Comparison of ENCODE assay signal across 10 cellular contexts in the genomic region with DNA sequence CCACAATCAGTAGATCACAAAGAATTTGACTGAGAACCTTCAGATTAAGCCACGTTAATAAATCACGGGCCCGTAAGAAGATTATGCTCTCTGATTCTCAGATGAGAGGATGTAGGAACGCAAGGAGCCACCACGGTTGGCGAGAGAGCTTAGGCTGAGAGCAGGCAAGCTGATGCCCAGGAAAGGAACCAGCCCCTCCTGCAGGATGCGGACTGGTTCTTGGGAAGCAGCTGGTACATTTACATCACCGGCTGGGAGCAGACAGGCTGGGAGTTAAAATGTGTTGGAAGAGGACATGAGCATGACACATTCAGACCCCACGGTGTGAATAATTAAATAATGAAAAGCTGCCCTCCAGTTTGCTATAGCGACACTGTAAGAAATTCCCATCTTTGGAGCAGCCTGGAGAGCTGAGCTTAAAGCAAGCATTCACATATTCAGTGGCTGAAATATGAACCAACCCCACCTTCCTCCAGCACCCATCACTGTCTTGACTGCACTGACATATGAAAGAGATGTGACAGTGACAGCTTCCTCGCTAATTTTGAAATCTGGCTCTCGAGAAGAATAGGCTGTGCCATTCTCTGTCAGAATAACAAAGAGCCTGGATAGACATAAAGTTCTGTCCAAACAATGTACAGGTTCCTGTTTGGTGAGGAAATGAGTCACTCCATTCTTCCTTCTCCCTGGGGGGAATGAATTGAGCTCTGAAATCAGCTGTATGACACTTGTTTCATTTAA. TPM values are rescaled to one million over a fixed set of nuclear protein-coding genes. Genes with fewer than 3 reads are reported as not detected.
A peak's percentile ranks its signal among the peaks of the same experiment; 100 is the strongest.
DNase-seq lines count a peak whose midpoint lies in the region; ATAC-seq, FAIRE-seq and TF ChIP-seq lines count a peak whose summit lies in the region.
"Had no signal": no experiment of that assay in that cellular context is flagged by ENCODE, and none has a peak within 500 bp of the region (broad histone marks: within the 10 kb centered on the region; RNA-seq: fewer than 3 reads in every experiment).

No MANE protein-coding gene starts in this region.

- H3K27me3 ChIP-seq in GM23248 (replicated peaks; ENCODE audit: insufficient read depth) (no peaks in the 10 kb centered on the region), endothelial cell of umbilical vein (ENCODE audit: control insufficient read depth in 2 of 2, insufficient read depth in 2 of 2, low read length in 2 of 2) (no peaks in the 10 kb centered on the region), colonic mucosa (no peaks in the 10 kb centered on the region)

- H2AFZ ChIP-seq in GM23248: peak overlapping the region; percentile 88
- peak overlapping the region; percentile 74 for H2AFZ ChIP-seq in endothelial cell of umbilical vein (ENCODE audit: low read depth, low read length)
- H2AFZ ChIP-seq: PC-9 had no signal

- ATAC-seq in GM21786 (IDR thresholded peaks at IDR 0.05; ENCODE audit: unreplicated experiment): no peak
- ATAC-seq in HG03135 (IDR thresholded peaks at IDR 0.05; ENCODE audit: unreplicated experiment): no peak

- POLR2A ChIA-PET in endothelial cell of umbilical vein (lab: Charles Lee): interaction anchor here (1.8 kb wide), 1 partner anchor 16 kb away, joined by 8 read pairs; no protein-coding TSS in a partner anchor

- WGBS in GM23248 (ENCODE audit: low coverage in 1 of 2, low lambda C conversion rate in 2 of 2, missing lambda C conversion rate in 2 of 2), 2 experiments: 3 to 4% methylated on average over 12 of the region's 12 CpGs

- CTCF ChIA-PET in endothelial cell of umbilical vein (lab: Charles Lee): interaction anchor here (0.7 to 4.1 kb wide), 21 partner anchors 9 to 675 kb away, joined by 3 to 33 read pairs (median 5); no protein-coding TSS in a partner anchor

- peak overlapping the region; percentile 84 for H3K27ac ChIP-seq in GM23248
- H3K27ac ChIP-seq in endothelial cell of umbilical vein (ENCODE audit: insufficient read depth, low read depth, low read length): peak overlapping the region; percentile 95
- H3K27ac ChIP-seq in colonic mucosa: no peak overlapping the region
- H3K27ac ChIP-seq: PC-9 had no signal

- peak overlapping the region; percentile 62 for H3K4me3 ChIP-seq in GM23248
- H3K4me3 ChIP-seq in endothelial cell of umbilical vein (replicated peaks in 1 of 3; ENCODE audit: insufficient read depth in 1 of 3, low read depth in 1 of 3, low read length in 3 of 3): peak overlapping the region in 1 of 3 experiments; percentile 44
- no peak overlapping the region for H3K4me3 ChIP-seq in colonic mucosa
- H3K4me3 ChIP-seq: PC-9 had no signal

- H3K79me2 ChIP-seq in GM23248 (ENCODE audit: insufficient read depth) (0 out of 2 replicates have a peak, but pooled peaks cover 9% of the 10 kb centered on the region), endothelial cell of umbilical vein (ENCODE audit: control insufficient read depth, insufficient read depth, low read length) (no peaks in the 10 kb centered on the region)

- H3F3A ChIP-seq in GM23248 (ENCODE audit: insufficient read depth): peaks cover 29% of the 10 kb centered on the region

- no peaks in the 10 kb centered on the region for H3K9me1 ChIP-seq in endothelial cell of umbilical vein (replicated peaks; ENCODE audit: control insufficient read depth, extremely low read depth, insufficient read depth, low read length)

- H3K4me2 ChIP-seq in GM23248 (ENCODE audit: unreplicated experiment) (peak overlapping the region; percentile 88), endothelial cell of umbilical vein (ENCODE audit: insufficient read depth, low read length) (peak overlapping the region; percentile 90)
- H3K4me2 ChIP-seq: PC-9 had no signal

- peak; percentile 94 for FAIRE-seq in endothelial cell of umbilical vein (lab: Jason Lieb, UNC)
- FAIRE-seq: GM12891 had no signal

- intact Hi-C loops in endothelial cell of umbilical vein (cut with micrococcal nuclease): loop anchor here (1.0 to 10.0 kb wide), 11 partner anchors 15 to 843 kb away; partner anchors contain the start of gene SCFD2
- intact Hi-C loops in colonic mucosa (cut with DNase I): loop anchor here (10.0 kb wide), 1 partner anchor 63 kb away; no protein-coding TSS in a partner anchor

- H3K9ac ChIP-seq in GM23248 (peak overlapping the region; percentile 75), endothelial cell of umbilical vein (replicated peaks; ENCODE audit: extremely low read depth, insufficient read depth, low read length) (peak overlapping the region; percentile 79), colonic mucosa (ENCODE audit: low read depth in 2 of 2, low read length in 2 of 2) (no peak overlapping the region)

- BruUV-seq in endothelial cell of umbilical vein (replicated peaks; lab: Mats Ljungman, UMichigan): no TSS peak

- H3K9me3 ChIP-seq in GM23248 (ENCODE audit: low read depth): no peaks in the 10 kb centered on the region
- H3K9me3 ChIP-seq in endothelial cell of umbilical vein (replicated peaks; ENCODE audit: control insufficient read depth, insufficient read depth, low read length): no peaks in the 10 kb centered on the region
- H3K9me3 ChIP-seq in colonic mucosa: no peaks in the 10 kb centered on the region

- dilution Hi-C loops in endothelial cell of umbilical vein (cut with MboI; ENCODE audit: extremely low pct_ligation_motif_present, low sequenced_read_pairs): no loop called here

- no peaks in the 10 kb centered on the region for H3K9me2 ChIP-seq in GM23248 (ENCODE audit: insufficient read depth)

- H3K4me1 ChIP-seq in GM23248 (ENCODE audit: insufficient read depth): peaks cover 41% of the 10 kb centered on the region
- H3K4me1 ChIP-seq in endothelial cell of umbilical vein (ENCODE audit: control insufficient read depth, extremely low read depth, insufficient read depth, low read length): peaks cover 36% of the 10 kb centered on the region
- no peaks in the 10 kb centered on the region for H3K4me1 ChIP-seq in colonic mucosa

- DNase-seq in GM23248 (peak; percentile 91), NCI-H82 treated with DMSO at 0.1 percent for 48 hours (lab: John Stamatoyannopoulos, UW; ENCODE audit: unreplicated experiment) (peak; percentile 86), endothelial cell of umbilical vein (ENCODE audit: low read depth, low spot score) (peak; percentile 88), nucleus accumbens (lab: John Stamatoyannopoulos, UW) (peak in 49 of 56 donors; percentile 2 to 85 (median 50)), RKO (ENCODE audit: low spot score) (no peak), colonic mucosa (no peak)

- in situ Hi-C loops in GM23248 (cut with MboI): no loop called here

- no peaks in the 10 kb centered on the region for H3K36me3 ChIP-seq in GM23248 (ENCODE audit: low read depth)
- no peaks in the 10 kb centered on the region for H3K36me3 ChIP-seq in endothelial cell of umbilical vein (ENCODE audit: control insufficient read depth in 2 of 2, extremely low read depth in 1 of 2, insufficient read depth in 2 of 2, low read length in 2 of 2)
- H3K36me3 ChIP-seq in colonic mucosa: no peaks in the 10 kb centered on the region

- TF ChIP-seq CTCF in endothelial cell of umbilical vein (IDR thresholded peaks at IDR 0.05; ENCODE audit: extremely low read depth in 1 of 2, insufficient read depth in 1 of 2, low read depth in 1 of 2, low read length in 2 of 2): peak in 1 of 2 donors; percentile 4
- no peak for TF ChIP-seq CTCF in colonic mucosa (IDR thresholded peaks at IDR 0.05)

- H4K20me1 ChIP-seq in GM23248 (ENCODE audit: insufficient read depth) (no peaks in the 10 kb centered on the region), endothelial cell of umbilical vein (replicated peaks; ENCODE audit: control insufficient read depth, extremely low read depth, insufficient read depth, low read length) (no peaks in the 10 kb centered on the region)

- peak; percentile 39 for TF ChIP-seq POLR2A in endothelial cell of umbilical vein (IDR thresholded peaks at IDR 0.05; ENCODE audit: low read depth, low read length)

TF ChIP-seq in endothelial cell of umbilical vein, 7 proteins besides CTCF, POLR2A, EP300 and RAD21:
- TF ChIP-seq MYC (IDR thresholded peaks at IDR 0.05; ENCODE audit: low read depth, low read length): no peak
- TF ChIP-seq POLR2AphosphoS5 (IDR thresholded peaks at IDR 0.05; ENCODE audit: insufficient read depth, low read depth, low read length): peak; percentile 54
- peak; percentile 32 for TF ChIP-seq GATA2 (IDR thresholded peaks at IDR 0.05; ENCODE audit: insufficient read depth, insufficient read length, low read depth, low read length)
- TF ChIP-seq EZH2 (IDR thresholded peaks at IDR 0.05; ENCODE audit: borderline replicate concordance, low read depth, low read length, severe bottlenecking): no peak
- TF ChIP-seq JUN (IDR thresholded peaks at IDR 0.05; ENCODE audit: borderline replicate concordance, insufficient read depth, insufficient read length, low read depth): peak; percentile 98
- peak; percentile 91 for TF ChIP-seq FOS (IDR thresholded peaks at IDR 0.05; ENCODE audit: borderline replicate concordance, insufficient read depth, low read length)
- TF ChIP-seq, protein P1, sequence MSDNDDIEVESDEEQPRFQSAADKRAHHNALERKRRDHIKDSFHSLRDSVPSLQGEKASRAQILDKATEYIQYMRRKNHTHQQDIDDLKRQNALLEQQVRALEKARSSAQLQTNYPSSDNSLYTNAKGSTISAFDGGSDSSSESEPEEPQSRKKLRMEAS (IDR thresholded peaks at IDR 0.05; ENCODE audit: insufficient read depth, insufficient read length): no peak

RNA-seq across cellular contexts. Expression of gene LNX1, which starts 33.1 kb away (rescaled TPM):
- 9.4 and 10.9 TPM in 2 replicates for total RNA-seq in GM23248 (2014; rRNA removed; shearing (Covaris generic))
- polyA plus RNA-seq in GM23248 (2016; fragmentation: Nextera tagmentation; extraction: Ambion mirVana) (6.3 and 6.7 TPM in 2 replicates), endothelial cell of umbilical vein (0.49 and 0.72 TPM in 2 replicates)
- total RNA-seq in endothelial cell of umbilical vein (1.3 and 1.9 TPM in 2 replicates), colonic mucosa (10 to 100 TPM in 1 of 2 donors, 1 to 10 TPM in 1; 9.7 to 25.0 TPM)
- 0.58 and 0.72 TPM in 2 replicates for polyA plus RNA-seq in endothelial cell of umbilical vein (2011; cell fraction: cytosol; rRNA removed)
- polyA plus RNA-seq in endothelial cell of umbilical vein (2011; cell fraction: nucleus; rRNA removed): 0.54 and 0.94 TPM in 2 replicates
- polyA plus RNA-seq in endothelial cell of umbilical vein (2012): 1.5 and 2.0 TPM in 2 replicates
- polyA minus RNA-seq in endothelial cell of umbilical vein: 1.00 and 2.2 TPM in 2 replicates
- not detected for polyA minus RNA-seq in endothelial cell of umbilical vein (2011; cell fraction: cytosol; rRNA and poly(A)+ RNA removed)
- 1.1 and 2.0 TPM in 2 replicates for polyA minus RNA-seq in endothelial cell of umbilical vein (2011; cell fraction: nucleus; rRNA and poly(A)+ RNA removed)

Comparison
In these comparisons a context has a peak if more than half of its experiments do, and no peak if none do; other contexts are left out.
1. DNase-seq: peak in GM23248 (single experiment), NCI-H82 treated with DMSO at 0.1 percent for 48 hours (single experiment), endothelial cell of umbilical vein (single experiment) and nucleus accumbens (49 of 56); none in RKO (single experiment) and colonic mucosa (single experiment).
2. H3K9ac ChIP-seq: peak in GM23248 (single experiment) and endothelial cell of umbilical vein (single experiment); none in colonic mucosa (0 of 2).